In the genomic region with DNA sequence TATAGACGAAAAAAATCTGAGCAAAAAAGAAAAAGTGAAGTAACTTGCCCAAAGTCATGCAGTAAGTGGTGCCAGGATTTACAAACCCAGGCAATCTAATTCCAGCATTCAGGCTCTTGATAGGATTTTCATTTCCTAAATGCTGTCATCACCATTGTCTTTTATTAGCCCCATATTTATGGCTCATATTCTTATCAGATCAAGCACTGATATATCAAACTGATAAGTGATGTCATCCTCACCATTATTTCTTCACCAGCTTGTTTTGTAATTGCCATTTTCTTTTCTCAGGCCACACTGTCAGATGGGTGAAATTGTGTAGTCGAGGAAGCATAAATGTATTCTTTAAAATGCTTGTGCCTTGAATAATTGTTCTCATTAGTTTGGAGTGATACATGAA, we compare ENCODE assay signal across 11 cellular contexts. TPM values are rescaled to one million over a fixed set of nuclear protein-coding genes. Genes with fewer than 3 reads are reported as not detected.
DNase-seq lines count a peak whose midpoint lies in the region; ATAC-seq, FAIRE-seq and TF ChIP-seq lines count a peak whose summit lies in the region.
"Had no signal": no experiment of that assay in that cellular context is flagged by ENCODE, and none has a peak within 500 bp of the region (broad histone marks: within the 10 kb centered on the region; RNA-seq: fewer than 3 reads in every experiment).

No MANE protein-coding gene starts in this region.

- no peak for ATAC-seq in HepG2
- ATAC-seq in right lobe of liver, result no peak
- no peak for ATAC-seq in T-cell (replicated peaks in 1 of 4)

- CTCF ChIA-PET in HepG2 (lab: Yijun Ruan, JAX; ENCODE audit: low intra/inter-chr PET ratio, low total read pairs), result no interaction called here
- CTCF ChIA-PET in T-cell (lab: Charles Lee), result interaction anchor here (1.0 kb wide), 2 partner anchors 71 to 175 kb away, joined by 3 to 5 read pairs; no protein-coding TSS in a partner anchor

- H3K4me2 ChIP-seq in HepG2 (ENCODE audit: low read depth, low read length), result peak overlapping the region; percentile 89

- H3K4me3 Mint-ChIP-seq in T-cell, result peak overlapping the region; percentile 90 to 98 (median 94)
- H3K4me3 Mint-ChIP-seq in type B pancreatic cell, result peak overlapping the region; percentile 93

- no peak for FAIRE-seq in HepG2 (lab: Jason Lieb, UNC)

- no peak overlapping the region for H2AFZ ChIP-seq in HepG2 (ENCODE audit: low read length)

- peaks cover 19% of the 10 kb centered on the region for H3K79me2 ChIP-seq in HepG2 (ENCODE audit: insufficient read depth, low read length)

- H3K4me1 ChIP-seq in HepG2 (ENCODE audit: insufficient read depth, low read length), result peaks cover 26% of the 10 kb centered on the region
- H3K4me1 ChIP-seq in right lobe of liver, result no peaks in the 10 kb centered on the region

- H3K36me3 Mint-ChIP-seq in T-cell (peaks cover 4% of the 10 kb centered on the region), type B pancreatic cell (peaks cover 4% of the 10 kb centered on the region)

- H3K9ac ChIP-seq in HepG2 (ENCODE audit: insufficient read depth, low read depth, low read length), result peak overlapping the region; percentile 78; the same call in 1 of the 2 replicates

- 68% methylated on average over 2 of the region's 2 CpGs for WGBS in HepG2 (ENCODE audit: low lambda C conversion rate)
- WGBS in right lobe of liver (ENCODE audit: insufficient coverage, low coverage, low lambda C conversion rate, missing lambda C conversion rate), result 65% methylated on average over 2 of the region's 2 CpGs

- H3K27ac ChIP-seq in HepG2 (ENCODE audit: extremely low read length, insufficient read depth, low read length) (no peak overlapping the region), right lobe of liver (no peak overlapping the region), epithelial cell of prostate (peak overlapping the region; percentile 58)

- H3K27me3 ChIP-seq in HepG2 (ENCODE audit: control insufficient read depth in 1 of 2, insufficient read depth in 2 of 2, low read length in 2 of 2) (no peaks in the 10 kb centered on the region; a peak in 1 of 5 replicates), right lobe of liver (no peaks in the 10 kb centered on the region)
- H3K27me3 ChIP-seq: SJSA1 had no signal

- no peak for TF ChIP-seq EP300 in HepG2 (IDR thresholded peaks at IDR 0.05; ENCODE audit: low read depth in 2 of 2, low read length in 2 of 2)
- no peak for TF ChIP-seq EP300 in HepG2 (CRISPR knock-in tag; IDR thresholded peaks at IDR 0.05; ENCODE audit: borderline replicate concordance)

- no peak for DNase-seq in HepG2 (ENCODE audit: low spot score)
- no peak for DNase-seq in right lobe of liver
- DNase-seq in T-cell, result no peak
- DNase-seq in epithelial cell of prostate (ENCODE audit: low read depth, low spot score), result no peak
- no peak for DNase-seq in type B pancreatic cell (ENCODE audit: extremely low spot score, unreplicated experiment)
- no peak for DNase-seq in HuH-7 (ENCODE audit: low spot score)
- DNase-seq in SHP77 (lab: John Stamatoyannopoulos, UW), result no peak
- DNase-seq in GM03348 (ENCODE audit: low spot score), result no peak
- DNase-seq: GOT3 had no signal

- POLR2A ChIA-PET in HepG2 (lab: Yijun Ruan, JAX) (interaction anchor here (4.1 kb wide), 1 partner anchor 62 kb away, joined by 49 read pairs; no protein-coding TSS in a partner anchor), T-cell (lab: Charles Lee) (no interaction called here)

- BruUV-seq in HepG2 (replicated peaks; lab: Mats Ljungman, UMichigan), result no TSS peak

- in situ Hi-C loops in HepG2 (cut with HindIII; ENCODE audit: extremely low pct_ligation_motif_present, low pct_unique_long_range_greater_than_20kb), result no loop called here

- H3K4me3 ChIP-seq in HepG2 (replicated peaks in 1 of 3; ENCODE audit: insufficient read depth in 1 of 3, low read depth in 2 of 3, low read length in 3 of 3), result peak overlapping the region; percentile 63 to 85 (median 69); a peak in 5 of 6 replicates
- no peak overlapping the region for H3K4me3 ChIP-seq in right lobe of liver

- peaks cover 26 to 33% (median 33%) of the 10 kb centered on the region in 3 donors for H3K4me1 Mint-ChIP-seq in T-cell
- H3K4me1 Mint-ChIP-seq in type B pancreatic cell (ENCODE audit: unreplicated experiment), result peaks cover 12% of the 10 kb centered on the region

- no peak for TF ChIP-seq RAD21 in HepG2 (CRISPR knock-in tag; IDR thresholded peaks at IDR 0.05)

- TF ChIP-seq CTCF in HepG2 (CRISPR knock-in tag; IDR thresholded peaks at IDR 0.05), result no peak
- TF ChIP-seq CTCF in right lobe of liver (IDR thresholded peaks at IDR 0.05), result no peak
- no peak for TF ChIP-seq CTCF in type B pancreatic cell (conservative IDR thresholded peaks at IDR 0.05)

- H3K9me3 Mint-ChIP-seq in T-cell (no peaks in the 10 kb centered on the region), type B pancreatic cell (no peaks in the 10 kb centered on the region)

- H3K27ac Mint-ChIP-seq in T-cell, result no peak overlapping the region
- peak overlapping the region; percentile 85 for H3K27ac Mint-ChIP-seq in type B pancreatic cell

- no peaks in the 10 kb centered on the region for H3K9me3 ChIP-seq in HepG2 (ENCODE audit: low read length)
- no peaks in the 10 kb centered on the region for H3K9me3 ChIP-seq in right lobe of liver
- H3K9me3 ChIP-seq: SJSA1 had no signal

- H3K27me3 Mint-ChIP-seq in T-cell (no peaks in the 10 kb centered on the region), type B pancreatic cell (no peaks in the 10 kb centered on the region)

- intact Hi-C loops in HepG2 (cut with micrococcal nuclease; ENCODE audit: unreplicated experiment), result loop anchor here (5.0 kb wide), 1 partner anchor 176 kb away; no protein-coding TSS in a partner anchor
- intact Hi-C loops in right lobe of liver (cut with DNase I), result no loop called here

- TF ChIP-seq POLR2A in HepG2 (IDR thresholded peaks at IDR 0.05; ENCODE audit: insufficient read depth in 1 of 2, low read depth in 2 of 2, low read length in 2 of 2) (no peak), right lobe of liver (IDR thresholded peaks at IDR 0.05) (no peak)

- no peaks in the 10 kb centered on the region for H4K20me1 ChIP-seq in HepG2 (ENCODE audit: insufficient read depth, low read length)

- 0 out of 5 replicates have a peak, but pooled peaks cover 0 to 3% of the 10 kb centered on the region in 2 experiments for H3K36me3 ChIP-seq in HepG2 (replicated peaks in 1 of 2; ENCODE audit: control insufficient read depth in 1 of 2, insufficient read depth in 2 of 2, low read length in 2 of 2)
- peaks cover 0 to 6% (median 0%) of the 10 kb centered on the region in 4 donors for H3K36me3 ChIP-seq in right lobe of liver

RNA-seq across cellular contexts. Expression of gene RAD51C, which starts 1.3 kb away (rescaled TPM):
- 106 and 151 TPM in 2 replicates for total RNA-seq in HepG2 (2016; rRNA removed; fragmentation: Illumina TruSeq; extraction: Trizol)
- 50.0 and 53.5 TPM in 2 replicates for total RNA-seq in HepG2 (2016; cell fraction: cytosol; rRNA removed; fragmentation: Illumina TruSeq; extraction: Trizol; ENCODE audit: low read depth)
- 110 and 163 TPM in 2 replicates for total RNA-seq in HepG2 (2016; cell fraction: insoluble cytoplasmic fraction; rRNA removed; fragmentation: Illumina TruSeq; extraction: Trizol)
- total RNA-seq in HepG2 (2016; cell fraction: membrane; rRNA removed; fragmentation: Illumina TruSeq; extraction: Trizol), result 68.8 and 79.6 TPM in 2 replicates
- 50.4 and 54.3 TPM in 2 replicates for total RNA-seq in HepG2 (2016; cell fraction: nucleus; rRNA removed; fragmentation: Illumina TruSeq; extraction: Trizol)
- 27.3 and 38.5 TPM in 2 replicates for polyA plus RNA-seq in HepG2 (2011; rRNA removed)
- 23.1 and 25.8 TPM in 2 replicates for polyA plus RNA-seq in HepG2 (2011; cell fraction: cytosol; rRNA removed)
- polyA plus RNA-seq in HepG2 (2011; cell fraction: nucleus; rRNA removed), result 8.0 and 12.1 TPM in 2 replicates
- 34.0 and 48.5 TPM in 2 replicates for polyA plus RNA-seq in HepG2 (2012)
- 57.5 and 61.7 TPM in 2 replicates for polyA plus RNA-seq in HepG2 (2016; cell fraction: cytosol; fragmentation: Illumina TruSeq; extraction: Trizol; ENCODE audit: low read depth)
- polyA plus RNA-seq in HepG2 (2016; cell fraction: insoluble cytoplasmic fraction; fragmentation: Illumina TruSeq; extraction: Trizol; ENCODE audit: low read depth), result 139 and 168 TPM in 2 replicates
- polyA plus RNA-seq in HepG2 (2016; cell fraction: membrane; fragmentation: Illumina TruSeq; extraction: Trizol; ENCODE audit: low read depth), result 63.2 and 65.8 TPM in 2 replicates
- polyA plus RNA-seq in HepG2 (2016; cell fraction: nucleus; fragmentation: Illumina TruSeq; extraction: Trizol; ENCODE audit: insufficient read depth, low read depth), result 70.5 and 75.0 TPM in 2 replicates
- polyA minus RNA-seq in HepG2 (2011; rRNA and poly(A)+ RNA removed; ENCODE audit: low replicate concordance), result 6.8 and 14.3 TPM in 2 replicates
- polyA minus RNA-seq in HepG2 (2011; cell fraction: cytosol; rRNA and poly(A)+ RNA removed), result 7.0 and 7.6 TPM in 2 replicates
- polyA minus RNA-seq in HepG2 (2011; cell fraction: nucleus; rRNA and poly(A)+ RNA removed), result 19.2 and 27.5 TPM in 2 replicates
- 10 to 100 TPM in 2 of 6 experiments, 1 to 10 TPM in 4; 6.5 to 22.2 (median 7.9) TPM for total RNA-seq in right lobe of liver
- total RNA-seq in T-cell, result 10 to 100 TPM; 10.9 to 28.4 (median 18.1) TPM
- 32.0 and 36.8 TPM in 2 replicates for total RNA-seq in type B pancreatic cell (ENCODE audit: low replicate concordance)

RNA-seq across cellular contexts. Expression of gene TEX14, which starts 1.9 kb away (rescaled TPM):
- total RNA-seq in HepG2 (2016; rRNA removed; fragmentation: Illumina TruSeq; extraction: Trizol) (0.07 TPM in 1 of 2 replicates, not detected in the other), right lobe of liver (under 1 TPM in 3 of 6 experiments, not detected in 3; 0.04 to 0.12 (median 0.09) TPM), T-cell (1 to 10 TPM in 1 of 5 donors, under 1 TPM in 4; 0.59 to 1.2 (median 0.73) TPM), type B pancreatic cell (ENCODE audit: low replicate concordance) (0.17 and 0.34 TPM in 2 replicates)
- not detected in 2 replicates for total RNA-seq in HepG2 (2016; cell fraction: cytosol; rRNA removed; fragmentation: Illumina TruSeq; extraction: Trizol; ENCODE audit: low read depth)
- total RNA-seq in HepG2 (2016; cell fraction: insoluble cytoplasmic fraction; rRNA removed; fragmentation: Illumina TruSeq; extraction: Trizol), result not detected in 2 replicates
- not detected in 2 replicates for total RNA-seq in HepG2 (2016; cell fraction: membrane; rRNA removed; fragmentation: Illumina TruSeq; extraction: Trizol)
- 0.06 TPM in 1 of 2 replicates, not detected in the other for total RNA-seq in HepG2 (2016; cell fraction: nucleus; rRNA removed; fragmentation: Illumina TruSeq; extraction: Trizol)
- 0.03 and 0.04 TPM in 2 replicates for polyA plus RNA-seq in HepG2 (2011; rRNA removed)
- polyA plus RNA-seq in HepG2 (2011; cell fraction: cytosol; rRNA removed), result 0.01 and 0.03 TPM in 2 replicates
- 0.09 and 0.11 TPM in 2 replicates for polyA plus RNA-seq in HepG2 (2011; cell fraction: nucleus; rRNA removed)
- polyA plus RNA-seq in HepG2 (2012), result 0.08 TPM in 1 of 2 replicates, not detected in the other
- polyA plus RNA-seq in HepG2 (2016; cell fraction: cytosol; fragmentation: Illumina TruSeq; extraction: Trizol; ENCODE audit: low read depth), result not detected in 2 replicates
- not detected in 2 replicates for polyA plus RNA-seq in HepG2 (2016; cell fraction: insoluble cytoplasmic fraction; fragmentation: Illumina TruSeq; extraction: Trizol; ENCODE audit: low read depth)
- not detected in 2 replicates for polyA plus RNA-seq in HepG2 (2016; cell fraction: membrane; fragmentation: Illumina TruSeq; extraction: Trizol; ENCODE audit: low read depth)
- polyA plus RNA-seq in HepG2 (2016; cell fraction: nucleus; fragmentation: Illumina TruSeq; extraction: Trizol; ENCODE audit: insufficient read depth, low read depth), result not detected in 2 replicates
- 0.02 and 0.04 TPM in 2 replicates for polyA minus RNA-seq in HepG2 (2011; rRNA and poly(A)+ RNA removed; ENCODE audit: low replicate concordance)
- polyA minus RNA-seq in HepG2 (2011; cell fraction: cytosol; rRNA and poly(A)+ RNA removed), result not detected in 2 replicates
- 0.12 and 0.26 TPM in 2 replicates for polyA minus RNA-seq in HepG2 (2011; cell fraction: nucleus; rRNA and poly(A)+ RNA removed)
- total RNA-seq: renal cortical epithelial cell had no signal

Comparison
In these comparisons a context has a peak if more than half of its experiments do, and no peak if none do; other contexts are left out.
1. H3K4me3 ChIP-seq: peak in HepG2 (3 of 3); none in right lobe of liver (0 of 3).